Comparison of ENCODE assay signal across 18 cellular contexts in genomic region chr9:36817160-36817834, GRCh38.
"Had no signal": no experiment of that assay in that cellular context is flagged by ENCODE, and none has a peak within 500 bp of the region (broad histone marks: within the 10 kb centered on the region; RNA-seq: fewer than 3 reads in every experiment).

No MANE protein-coding gene starts in this region.

- H3K4me1 ChIP-seq: pancreas, right lobe of liver, thyroid gland had no signal

- H3K4me1 Mint-ChIP-seq: activated CD4-positive, alpha-beta T cell treated with anti-CD3 and anti-CD28 coated beads, Interleukin-2, amount 10 ng/mL, durations not matched to agents 7 days and 5 days had no signal

- DNase-seq: activated CD4-positive, alpha-beta T cell treated with anti-CD3 and anti-CD28 coated beads, Interleukin-2, amount 10 ng/mL, durations not matched to agents 7 days and 5 days; activated CD8-positive, alpha-beta memory T cell treated with anti-CD3 and anti-CD28 coated beads, Interleukin-2, amount 50 U/mL, for 4 hours; activated effector memory CD4-positive, alpha-beta T cell treated with anti-CD3 and anti-CD28 coated beads, Interleukin-2, amount 50 U/mL, for 16 hours; activated naive CD4-positive, alpha-beta T cell treated with anti-CD3 and anti-CD28 coated beads, Interleukin-2, amount 50 U/mL, for 16 hours; activated T-cell treated with anti-CD3 and anti-CD28 coated beads, Interleukin-2, amount 50 U/mL, for 48 hours; hippocampal formation; left ventricle myocardium inferior; mammary epithelial cell; pancreas; stimulated activated CD4-positive, alpha-beta T cell treated with anti-CD3 and anti-CD28 coated beads, Interleukin-4, amount 100 ng/mL, for 4 hours; stimulated activated naive B cell treated with anti-CD40 and anti-IgM and Interleukin-4, amounts not matched to agents 10 μg/mL and 1 μg/mL and 100 μg/mL, for 72 hours; T-helper 9 cell; thyroid gland had no signal

- H3K4me3 Mint-ChIP-seq: activated CD4-positive, alpha-beta T cell treated with anti-CD3 and anti-CD28 coated beads, Interleukin-2, amount 10 ng/mL, durations not matched to agents 7 days and 5 days; T-cell had no signal

- ATAC-seq: SK-N-SH treated with all-trans-retinoic acid at 6 μM for 48 hours, T-cell had no signal

- H3K9me3 Mint-ChIP-seq: activated CD4-positive, alpha-beta T cell treated with anti-CD3 and anti-CD28 coated beads, Interleukin-2, amount 10 ng/mL, durations not matched to agents 7 days and 5 days; stimulated activated naive B cell treated with anti-CD40 and anti-IgM and Interleukin-4, amounts not matched to agents 10 μg/mL and 1 μg/mL and 100 μg/mL, for 72 hours; T-cell had no signal

- H3K27ac Mint-ChIP-seq: activated CD4-positive, alpha-beta T cell treated with anti-CD3 and anti-CD28 coated beads, Interleukin-2, amount 10 ng/mL, durations not matched to agents 7 days and 5 days; stimulated activated naive B cell treated with anti-CD40 and anti-IgM and Interleukin-4, amounts not matched to agents 10 μg/mL and 1 μg/mL and 100 μg/mL, for 72 hours; T-cell had no signal

- H3K36me3 Mint-ChIP-seq: T-cell had no signal

- H3K27me3 ChIP-seq: pancreas, right lobe of liver, thyroid gland had no signal

- H3K9me3 ChIP-seq: left ventricle myocardium inferior, neutrophil, pancreas, right lobe of liver, thyroid gland had no signal

- H3K36me3 ChIP-seq: left ventricle myocardium inferior, neutrophil, pancreas, right lobe of liver, thyroid gland had no signal

- H3K4me3 ChIP-seq: right lobe of liver, smooth muscle cell, thyroid gland had no signal
